Comparison of ENCODE assay signal across 22 cellular contexts in genomic region chr6:7445076-7445475, GRCh38. TPM values are rescaled to one million over a fixed set of nuclear protein-coding genes. Genes with fewer than 3 reads are reported as not detected.
A peak's percentile ranks its signal among the peaks of the same experiment; 100 is the strongest.
DNase-seq lines count a peak whose midpoint lies in the region; ATAC-seq, FAIRE-seq and TF ChIP-seq lines count a peak whose summit lies in the region.
"Had no signal": no experiment of that assay in that cellular context is flagged by ENCODE, and none has a peak within 500 bp of the region (broad histone marks: within the 10 kb centered on the region; RNA-seq: fewer than 3 reads in every experiment).

No MANE protein-coding gene starts in this region.

- peak overlapping the region; percentile 61; the same call in 1 of the 2 replicates for H2BK15ac ChIP-seq in H1 (ENCODE audit: low read length)

- H3K79me2 ChIP-seq in H1 (ENCODE audit: control insufficient read depth in 1 of 2, insufficient read depth in 2 of 2, low read length in 2 of 2) (no peaks in the 10 kb centered on the region), osteoblast (ENCODE audit: insufficient read depth, low read length) (no peaks in the 10 kb centered on the region)

- H2BK20ac ChIP-seq in H1 (ENCODE audit: low read length), result no peak overlapping the region

- no peak for TF ChIP-seq RAD21 in H1 (IDR thresholded peaks at IDR 0.05 in 1 of 2, conservative IDR thresholded peaks at IDR 0.05 in 1 of 2; ENCODE audit: low read depth in 2 of 2, low read length in 2 of 2)

- H2BK120ac ChIP-seq in H1 (replicated peaks; ENCODE audit: low read depth, low read length), result no peak overlapping the region

- H4K20me1 ChIP-seq in H1 (replicated peaks in 1 of 2; ENCODE audit: control insufficient read depth in 1 of 2, insufficient read depth in 2 of 2, low read length in 2 of 2), result no peaks in the 10 kb centered on the region
- no peaks in the 10 kb centered on the region for H4K20me1 ChIP-seq in osteoblast (ENCODE audit: insufficient read depth, low read length)

- H4K8ac ChIP-seq in H1 (ENCODE audit: extremely low read depth, insufficient read depth, low read length), result no peak overlapping the region

- TF ChIP-seq CTCF in H1 (IDR thresholded peaks at IDR 0.05; ENCODE audit: control extremely low read depth in 1 of 3, insufficient read depth in 1 of 3, low read depth in 1 of 3, low read length in 3 of 3) (no peak), osteoblast (IDR thresholded peaks at IDR 0.05; ENCODE audit: extremely low read depth, low read depth, low read length) (no peak), type B pancreatic cell (conservative IDR thresholded peaks at IDR 0.05) (no peak), A673 (conservative IDR thresholded peaks at IDR 0.05; ENCODE audit: low read depth, low read length) (no peak)

- no peak overlapping the region for H3K23ac ChIP-seq in H1 (ENCODE audit: insufficient read length)

- 0 out of 2 replicates have a peak, but pooled peaks cover 2% of the 10 kb centered on the region for H3K23me2 ChIP-seq in H1 (ENCODE audit: low read depth, low read length)

- H3K9me3 ChIP-seq in H1 (ENCODE audit: insufficient read depth in 2 of 2, low read depth in 1 of 2, low read length in 1 of 2), result no peaks in the 10 kb centered on the region; a peak in 1 of 4 replicates
- H3K9me3 ChIP-seq in osteoblast (ENCODE audit: low read depth, low read length), result no peaks in the 10 kb centered on the region
- H3K9me3 ChIP-seq in A673 (ENCODE audit: low read depth, low read length, poor library complexity, severe bottlenecking), result no peaks in the 10 kb centered on the region

- no peak overlapping the region for H3K14ac ChIP-seq in H1 (ENCODE audit: insufficient read length)

- peak; percentile 30 for DNase-seq in HS-5 (ENCODE audit: low read depth)
- no peak for DNase-seq in H1 (ENCODE audit: low read depth in 1 of 2, low spot score in 2 of 2)
- DNase-seq in osteoblast (ENCODE audit: insufficient read length, low spot score, missing footprints), result peak; percentile 95
- no peak for DNase-seq in type B pancreatic cell (ENCODE audit: extremely low spot score, unreplicated experiment)
- no peak for DNase-seq in A673 (ENCODE audit: low spot score)
- DNase-seq in activated T-cell treated with anti-CD3 and anti-CD28 coated beads, Interleukin-2, amount 50 U/mL, for 72 hours, result no peak
- no peak for DNase-seq in activated effector memory CD4-positive, alpha-beta T cell treated with anti-CD3 and anti-CD28 coated beads, Interleukin-2, amount 50 U/mL, for 16 hours
- DNase-seq in T-helper 2 cell treated with Interferon-gamma antibody and Interleukin-4, amounts not matched to agents 5 μg/mL and 100 μg/mL, for 36 hours (ENCODE audit: low spot score), result no peak
- DNase-seq: C1 segment of cervical spinal cord, DND-41, KG1, NCI-H1417 treated with DMSO at 0.1 percent for 48 hours, NCI-H1930, NCI-H2171, NCI-H446 treated with DMSO at 0.1 percent for 48 hours, NCI-H748 treated with DMSO at 0.1 percent for 48 hours, OCI-M1, RPMI8226 had no signal

- CTCF ChIA-PET in H1 (lab: Charles Lee; ENCODE audit: partially characterized antibody) (no interaction called here), A673 (lab: Charles Lee) (interaction anchor here (0.5 kb wide), 1 partner anchor 358 kb away, joined by 4 read pairs; no protein-coding TSS in a partner anchor)

- H3K4me2 ChIP-seq in H1 (ENCODE audit: insufficient read depth in 1 of 2, low read depth in 2 of 2, low read length in 2 of 2) (no peak overlapping the region), osteoblast (ENCODE audit: insufficient read depth, low read length) (peak overlapping the region; percentile 66)

- H3K9me3 Mint-ChIP-seq in type B pancreatic cell, result peaks cover 8% of the 10 kb centered on the region
- H3K9me3 Mint-ChIP-seq in activated T-cell treated with anti-CD3 and anti-CD28 coated beads, Interleukin-2, amount 50 U/mL, for 72 hours, result peaks cover 0 to 2% of the 10 kb centered on the region in 2 donors
- H3K9me3 Mint-ChIP-seq in T-helper 2 cell treated with Interferon-gamma antibody and Interleukin-4, amounts not matched to agents 5 μg/mL and 100 μg/mL, for 36 hours, result no peaks in the 10 kb centered on the region

- no peak overlapping the region for H2BK5ac ChIP-seq in H1 (ENCODE audit: low read depth, low read length)

- peaks cover 30% of the 10 kb centered on the region for H3K4me1 Mint-ChIP-seq in type B pancreatic cell (ENCODE audit: unreplicated experiment)
- no peaks in the 10 kb centered on the region for H3K4me1 Mint-ChIP-seq in activated T-cell treated with anti-CD3 and anti-CD28 coated beads, Interleukin-2, amount 50 U/mL, for 72 hours (ENCODE audit: low read depth)
- no peaks in the 10 kb centered on the region for H3K4me1 Mint-ChIP-seq in T-helper 2 cell treated with Interferon-gamma antibody and Interleukin-4, amounts not matched to agents 5 μg/mL and 100 μg/mL, for 36 hours (ENCODE audit: low read depth)

- ATAC-seq in activated T-cell treated with anti-CD3 and anti-CD28 coated beads, Interleukin-2, amount 50 U/mL, for 72 hours (replicated peaks in 1 of 2), result no peak
- ATAC-seq: GM12878, HepG2 had no signal

- no peaks in the 10 kb centered on the region for H3K79me1 ChIP-seq in H1 (ENCODE audit: low read depth, low read length)

- H3K18ac ChIP-seq in H1 (ENCODE audit: extremely low read depth, low read length), result no peak overlapping the region

- BruUV-seq in A673 (replicated peaks; lab: Mats Ljungman, UMichigan), result no TSS peak

- no peaks in the 10 kb centered on the region for H3K36me3 ChIP-seq in H1 (ENCODE audit: control insufficient read depth in 2 of 4, insufficient read depth in 4 of 4, low read length in 3 of 4)
- no peaks in the 10 kb centered on the region for H3K36me3 ChIP-seq in osteoblast (ENCODE audit: insufficient read depth, low read length)
- H3K36me3 ChIP-seq in A673 (ENCODE audit: insufficient read depth, low read length, poor library complexity, severe bottlenecking), result no peaks in the 10 kb centered on the region

- no peak for TF ChIP-seq POLR2A in H1 (IDR thresholded peaks at IDR 0.05; ENCODE audit: control extremely low read depth in 1 of 2, low read depth in 2 of 2, low read length in 2 of 2)

- no peak for FAIRE-seq in H1 (lab: Jason Lieb, UNC)
- FAIRE-seq: G401.6, GM12878, HepG2 had no signal

- no peak for TF ChIP-seq EP300 in H1 (IDR thresholded peaks at IDR 0.05; ENCODE audit: borderline replicate concordance in 1 of 2, low read depth in 2 of 2, low read length in 2 of 2)

- H2AFZ ChIP-seq in H1 (ENCODE audit: low read length) (no peak overlapping the region), osteoblast (ENCODE audit: low read length) (peak overlapping the region; percentile 63)

- peaks cover 3% of the 10 kb centered on the region for H3K27me3 Mint-ChIP-seq in type B pancreatic cell
- H3K27me3 Mint-ChIP-seq in activated T-cell treated with anti-CD3 and anti-CD28 coated beads, Interleukin-2, amount 50 U/mL, for 72 hours (ENCODE audit: low read depth), result peaks cover 11% of the 10 kb centered on the region
- no peaks in the 10 kb centered on the region for H3K27me3 Mint-ChIP-seq in T-helper 2 cell treated with Interferon-gamma antibody and Interleukin-4, amounts not matched to agents 5 μg/mL and 100 μg/mL, for 36 hours (ENCODE audit: low read depth)

- intact Hi-C loops in A673 (cut with micrococcal nuclease; ENCODE audit: unreplicated experiment), result no loop called here

- WGBS in H1 (ENCODE audit: extremely low coverage in 1 of 2, insufficient coverage in 1 of 2, insufficient read length in 1 of 2, insufficient replicate concordance in 2 of 2, low coverage in 1 of 2, low lambda C conversion rate in 2 of 2, missing lambda C conversion rate in 1 of 2), 2 experiments, result 80% methylated on average over 3 of the region's 3 CpGs; no CpG with 5 or more reads in 1 of the 2 experiments

- no peak overlapping the region for H4K5ac ChIP-seq in H1 (ENCODE audit: insufficient read length, low read depth, low read length)

- POLR2A ChIA-PET in H1 (lab: Charles Lee; ENCODE audit: partially characterized antibody) (interaction anchor here (1.2 kb wide), 1 partner anchor 96 kb away, joined by 3 read pairs; no protein-coding TSS in a partner anchor), A673 (lab: Charles Lee; ENCODE audit: low non-redundant PET) (no interaction called here)

- H3K27ac Mint-ChIP-seq in type B pancreatic cell, result peak overlapping the region; percentile 84
- H3K27ac Mint-ChIP-seq in activated T-cell treated with anti-CD3 and anti-CD28 coated beads, Interleukin-2, amount 50 U/mL, for 72 hours, result no peak overlapping the region
- H3K27ac Mint-ChIP-seq in T-helper 2 cell treated with Interferon-gamma antibody and Interleukin-4, amounts not matched to agents 5 μg/mL and 100 μg/mL, for 36 hours, result no peak overlapping the region

- no peak overlapping the region for H4K91ac ChIP-seq in H1 (replicated peaks; ENCODE audit: insufficient read length, low read length)

- no peak overlapping the region for H3K4ac ChIP-seq in H1 (replicated peaks; ENCODE audit: insufficient read length, low read depth, low read length)

- H2AK5ac ChIP-seq in H1 (ENCODE audit: low read depth, low read length), result no peak overlapping the region

- H3K9ac ChIP-seq in H1 (replicated peaks in 1 of 4; ENCODE audit: extremely low read depth in 1 of 4, low read depth in 3 of 4, low read length in 3 of 4), result no peak overlapping the region

- H3K4me1 ChIP-seq in H1 (replicated peaks in 1 of 4; ENCODE audit: control insufficient read depth in 3 of 4, insufficient read depth in 4 of 4, low read length in 3 of 4), result peaks cover 0 to 6% (median 4%) of the 10 kb centered on the region in 4 experiments; a peak in 3 of 7 replicates
- H3K4me1 ChIP-seq in osteoblast (ENCODE audit: insufficient read depth, low read length), result peaks cover 28% of the 10 kb centered on the region
- no peaks in the 10 kb centered on the region for H3K4me1 ChIP-seq in A673 (ENCODE audit: insufficient read depth, low read length, poor library complexity, severe bottlenecking)

- no peaks in the 10 kb centered on the region for H3K27me3 ChIP-seq in H1 (replicated peaks in 1 of 4; ENCODE audit: control insufficient read depth in 3 of 4, extremely low read depth in 1 of 4, insufficient read depth in 3 of 4, low read length in 3 of 4)
- H3K27me3 ChIP-seq in osteoblast (ENCODE audit: insufficient read depth, low read length), result no peaks in the 10 kb centered on the region
- no peaks in the 10 kb centered on the region for H3K27me3 ChIP-seq in A673 (replicated peaks; ENCODE audit: insufficient read depth, low read depth, low read length, poor library complexity)

- no peaks in the 10 kb centered on the region for H3K36me3 Mint-ChIP-seq in type B pancreatic cell
- peaks cover 0 to 2% of the 10 kb centered on the region in 2 donors for H3K36me3 Mint-ChIP-seq in activated T-cell treated with anti-CD3 and anti-CD28 coated beads, Interleukin-2, amount 50 U/mL, for 72 hours (ENCODE audit: insufficient read depth in 2 of 2)
- no peaks in the 10 kb centered on the region for H3K36me3 Mint-ChIP-seq in T-helper 2 cell treated with Interferon-gamma antibody and Interleukin-4, amounts not matched to agents 5 μg/mL and 100 μg/mL, for 36 hours (ENCODE audit: low read depth)

- H3K56ac ChIP-seq in H1 (replicated peaks; ENCODE audit: insufficient read length, low read depth, low read length), result no peak overlapping the region

- H3K27ac ChIP-seq in H1 (ENCODE audit: low read depth, low read length) (no peak overlapping the region), osteoblast (ENCODE audit: low read depth, low read length) (peak overlapping the region; percentile 87), A673 (ENCODE audit: low read depth, low read length, poor library complexity, severe bottlenecking) (no peak overlapping the region)

- H3K4me3 ChIP-seq in H1 (ENCODE audit: extremely low read depth in 1 of 4, insufficient read depth in 2 of 4, low read depth in 3 of 4, low read length in 4 of 4) (no peak overlapping the region), osteoblast (ENCODE audit: insufficient read depth, low read length) (peak overlapping the region; percentile 44), A673 (ENCODE audit: low read depth, low read length, poor library complexity, severe bottlenecking) (no peak overlapping the region)
- H3K4me3 ChIP-seq: GM12878 had no signal

- H2BK12ac ChIP-seq in H1 (ENCODE audit: low read depth, low read length), result no peak overlapping the region

- H3K4me3 Mint-ChIP-seq in type B pancreatic cell, result peak overlapping the region; percentile 16
- H3K4me3 Mint-ChIP-seq in activated T-cell treated with anti-CD3 and anti-CD28 coated beads, Interleukin-2, amount 50 U/mL, for 72 hours, result no peak overlapping the region
- H3K4me3 Mint-ChIP-seq in T-helper 2 cell treated with Interferon-gamma antibody and Interleukin-4, amounts not matched to agents 5 μg/mL and 100 μg/mL, for 36 hours, result no peak overlapping the region

RNA-seq across cellular contexts. Expression of gene RIOK1, which starts 55.5 kb away (rescaled TPM):
- total RNA-seq in H1 (2021; fragmentation: NEBNext Ultra II Directional; extraction: Animal tissue kit (Norgen Biotek cat#: 25700)), result 26.2 and 26.9 TPM in 2 replicates
- polyA plus RNA-seq in H1 (2011; rRNA removed), result 10.1 and 11.8 TPM in 2 replicates
- 12.8 TPM for polyA plus RNA-seq in H1 (2011; cell fraction: cytosol; rRNA removed)
- polyA plus RNA-seq in H1 (2011; cell fraction: nucleus; rRNA removed), result 32.5 TPM
- 16.2 to 24.5 TPM (median 19.4 TPM) in 4 replicates for polyA plus RNA-seq in H1 (2012, experiment 1 of 2)
- polyA plus RNA-seq in H1 (2012, experiment 2 of 2), result 2.2 TPM
- 29.6 TPM for polyA plus RNA-seq in H1 (2013, experiment 1 of 2)
- 28.1 TPM for polyA plus RNA-seq in H1 (2013, experiment 2 of 2)
- 10.2 and 12.8 TPM in 2 replicates for polyA minus RNA-seq in H1 (2011; rRNA and poly(A)+ RNA removed)
- polyA minus RNA-seq in H1 (2011; cell fraction: cytosol; rRNA and poly(A)+ RNA removed), result 9.4 TPM
- polyA minus RNA-seq in H1 (2011; cell fraction: nucleus; rRNA and poly(A)+ RNA removed), result 33.3 TPM
- total RNA-seq in osteoblast, result 13.8 and 14.1 TPM in 2 replicates
- 20.1 and 24.0 TPM in 2 replicates for total RNA-seq in type B pancreatic cell (ENCODE audit: low replicate concordance)
- total RNA-seq in A673 (2021), result 54.1 and 56.5 TPM in 2 replicates
- 10 to 100 TPM; 41.9 to 43.6 TPM for total RNA-seq in activated T-cell treated with anti-CD3 and anti-CD28 coated beads, Interleukin-2, amount 50 U/mL, for 72 hours

RNA-seq across cellular contexts. Expression of gene CAGE1, which starts 55.5 kb away (rescaled TPM):
- 0.09 TPM in 1 of 2 replicates, not detected in the other for total RNA-seq in H1 (2021; fragmentation: NEBNext Ultra II Directional; extraction: Animal tissue kit (Norgen Biotek cat#: 25700))
- polyA plus RNA-seq in H1 (2011; rRNA removed), result 0.02 TPM in 1 of 2 replicates, not detected in the other
- polyA plus RNA-seq in H1 (2011; cell fraction: cytosol; rRNA removed), result 0.01 TPM
- 0.14 TPM for polyA plus RNA-seq in H1 (2011; cell fraction: nucleus; rRNA removed)
- polyA plus RNA-seq in H1 (2012, experiment 1 of 2), result 0.07 TPM in 1 of 4 replicates, not detected in the others
- polyA plus RNA-seq in H1 (2012, experiment 2 of 2), result not detected
- not detected for polyA plus RNA-seq in H1 (2013, experiment 1 of 2)
- polyA plus RNA-seq in H1 (2013, experiment 2 of 2), result 0.07 TPM
- polyA minus RNA-seq in H1 (2011; rRNA and poly(A)+ RNA removed), result 0.05 and 0.16 TPM in 2 replicates
- not detected for polyA minus RNA-seq in H1 (2011; cell fraction: cytosol; rRNA and poly(A)+ RNA removed)
- polyA minus RNA-seq in H1 (2011; cell fraction: nucleus; rRNA and poly(A)+ RNA removed), result 1.1 TPM
- total RNA-seq in osteoblast, result under 0.01 TPM in 2 replicates
- 0.19 TPM in 1 of 2 replicates, not detected in the other for total RNA-seq in type B pancreatic cell (ENCODE audit: low replicate concordance)
- total RNA-seq in A673 (2021), result 0.19 and 0.31 TPM in 2 replicates
- total RNA-seq in activated T-cell treated with anti-CD3 and anti-CD28 coated beads, Interleukin-2, amount 50 U/mL, for 72 hours, result under 1 TPM; 0.25 to 0.31 TPM
- polyA plus RNA-seq: AG04450 had no signal

Comparison
In these comparisons a context has a peak if more than half of its experiments do, and no peak if none do; other contexts are left out.
1. DNase-seq: peak in HS-5 (single experiment) and osteoblast (single experiment); none in H1 (0 of 2), type B pancreatic cell (single experiment), A673 (single experiment), activated T-cell treated with anti-CD3 and anti-CD28 coated beads, Interleukin-2, amount 50 U/mL, for 72 hours (0 of 2), activated effector memory CD4-positive, alpha-beta T cell treated with anti-CD3 and anti-CD28 coated beads, Interleukin-2, amount 50 U/mL, for 16 hours (single experiment) and T-helper 2 cell treated with Interferon-gamma antibody and Interleukin-4, amounts not matched to agents 5 μg/mL and 100 μg/mL, for 36 hours (single experiment).